Comparison of ENCODE assay signal across 9 cellular contexts in genomic region chr5:127228540-127229184, GRCh38.
DNase-seq lines count a peak whose midpoint lies in the region; ATAC-seq, FAIRE-seq and TF ChIP-seq lines count a peak whose summit lies in the region.
"Had no signal": no experiment of that assay in that cellular context is flagged by ENCODE, and none has a peak within 500 bp of the region (broad histone marks: within the 10 kb centered on the region; RNA-seq: fewer than 3 reads in every experiment).

No MANE protein-coding gene starts in this region.

- no peak for FAIRE-seq in kidney (lab: Jason Lieb, UNC)
- FAIRE-seq: G401.6 had no signal

- H3K27ac ChIP-seq in kidney (ENCODE audit: low read depth in 2 of 2, low read length in 2 of 2) (no peak overlapping the region), thymus (ENCODE audit: low read depth) (no peak overlapping the region)

- H3K9me3 ChIP-seq in kidney (ENCODE audit: control insufficient read depth in 1 of 2, low read length in 2 of 2): no peaks in the 10 kb centered on the region
- no peaks in the 10 kb centered on the region for H3K9me3 ChIP-seq in thymus (ENCODE audit: control insufficient read depth)

- H3K9ac ChIP-seq in kidney (ENCODE audit: low read length in 2 of 2): no peak overlapping the region

- H3K36me3 ChIP-seq in kidney (ENCODE audit: control insufficient read depth in 1 of 2, insufficient read depth in 2 of 2, low read length in 2 of 2) (no peaks in the 10 kb centered on the region), thymus (ENCODE audit: control insufficient read depth, insufficient read depth) (no peaks in the 10 kb centered on the region)

- WGBS in thymus: 67% methylated on average over 18 of the region's 18 CpGs

- intact Hi-C loops in activated CD4-positive, alpha-beta T cell treated with anti-CD3 and anti-CD28 coated beads, Interleukin-2, amount 10 ng/mL, durations not matched to agents 24 days and 14 days (cut with micrococcal nuclease): no loop called here
- intact Hi-C loops in kidney (cut with DNase I): no loop called here

- H3K9me3 Mint-ChIP-seq in activated CD4-positive, alpha-beta T cell treated with anti-CD3 and anti-CD28 coated beads, Interleukin-2, amount 10 ng/mL, durations not matched to agents 24 days and 14 days: peaks cover 3% of the 10 kb centered on the region
- peaks cover 7% of the 10 kb centered on the region for H3K9me3 Mint-ChIP-seq in activated naive CD8-positive, alpha-beta T cell treated with anti-CD3 and anti-CD28 coated beads, Interleukin-2, amount 50 U/mL, for 24 hours

- peak overlapping the region; percentile 66 to 70 for H3K4me3 ChIP-seq in kidney (ENCODE audit: low read length in 2 of 2)
- H3K4me3 ChIP-seq in thymus (ENCODE audit: low read length): peak overlapping the region; percentile 71

- peaks cover 0 to 8% of the 10 kb centered on the region in 2 donors for H3K4me1 ChIP-seq in kidney (ENCODE audit: control insufficient read depth in 1 of 2, insufficient read depth in 1 of 2, low read depth in 1 of 2, low read length in 2 of 2)
- H3K4me1 ChIP-seq in thymus (ENCODE audit: control insufficient read depth, insufficient read depth, low read length): peaks cover 3% of the 10 kb centered on the region

- no peaks in the 10 kb centered on the region for H3K27me3 ChIP-seq in thymus (ENCODE audit: control insufficient read depth, insufficient read depth)

- H3K4me3 Mint-ChIP-seq in activated CD4-positive, alpha-beta T cell treated with anti-CD3 and anti-CD28 coated beads, Interleukin-2, amount 10 ng/mL, durations not matched to agents 24 days and 14 days: peak overlapping the region; percentile 75
- H3K4me3 Mint-ChIP-seq in activated naive CD8-positive, alpha-beta T cell treated with anti-CD3 and anti-CD28 coated beads, Interleukin-2, amount 50 U/mL, for 24 hours: peak overlapping the region; percentile 67

- peaks cover 11% of the 10 kb centered on the region for H3K27me3 Mint-ChIP-seq in activated CD4-positive, alpha-beta T cell treated with anti-CD3 and anti-CD28 coated beads, Interleukin-2, amount 10 ng/mL, durations not matched to agents 24 days and 14 days
- no peaks in the 10 kb centered on the region for H3K27me3 Mint-ChIP-seq in activated naive CD8-positive, alpha-beta T cell treated with anti-CD3 and anti-CD28 coated beads, Interleukin-2, amount 50 U/mL, for 24 hours

- no peak for TF ChIP-seq CTCF in kidney (IDR thresholded peaks at IDR 0.05; ENCODE audit: borderline replicate concordance, extremely low read depth, insufficient read depth)

- no peak for ATAC-seq in activated naive CD8-positive, alpha-beta T cell treated with anti-CD3 and anti-CD28 coated beads, Interleukin-2, amount 50 U/mL, for 24 hours
- ATAC-seq in HG02571 (IDR thresholded peaks at IDR 0.05; ENCODE audit: unreplicated experiment): no peak

- no peak for DNase-seq in activated CD4-positive, alpha-beta T cell treated with anti-CD3 and anti-CD28 coated beads, Interleukin-2, amount 10 ng/mL, durations not matched to agents 24 days and 14 days
- no peak for DNase-seq in activated CD4-positive, alpha-beta T cell treated with anti-CD3 and anti-CD28 coated beads, Interleukin-2, amount 50 U/mL, for 4 hours
- DNase-seq in activated naive CD8-positive, alpha-beta T cell treated with anti-CD3 and anti-CD28 coated beads, Interleukin-2, amount 50 U/mL, for 24 hours: no peak
- DNase-seq in kidney (no peak), hippocampal formation (lab: John Stamatoyannopoulos, UW) (no peak)
- DNase-seq in activated effector memory CD4-positive, alpha-beta T cell treated with Interleukin-2 at 50 U/mL for 16 hours: no peak

- peaks cover 11% of the 10 kb centered on the region for H3K4me1 Mint-ChIP-seq in activated CD4-positive, alpha-beta T cell treated with anti-CD3 and anti-CD28 coated beads, Interleukin-2, amount 10 ng/mL, durations not matched to agents 24 days and 14 days
- peaks cover 7% of the 10 kb centered on the region for H3K4me1 Mint-ChIP-seq in activated naive CD8-positive, alpha-beta T cell treated with anti-CD3 and anti-CD28 coated beads, Interleukin-2, amount 50 U/mL, for 24 hours

- H3K36me3 Mint-ChIP-seq in activated CD4-positive, alpha-beta T cell treated with anti-CD3 and anti-CD28 coated beads, Interleukin-2, amount 10 ng/mL, durations not matched to agents 24 days and 14 days (ENCODE audit: low read depth): no peaks in the 10 kb centered on the region
- H3K36me3 Mint-ChIP-seq in activated naive CD8-positive, alpha-beta T cell treated with anti-CD3 and anti-CD28 coated beads, Interleukin-2, amount 50 U/mL, for 24 hours (ENCODE audit: low read depth): peaks cover 5% of the 10 kb centered on the region

- no peak overlapping the region for H3K27ac Mint-ChIP-seq in activated CD4-positive, alpha-beta T cell treated with anti-CD3 and anti-CD28 coated beads, Interleukin-2, amount 10 ng/mL, durations not matched to agents 24 days and 14 days
- no peak overlapping the region for H3K27ac Mint-ChIP-seq in activated naive CD8-positive, alpha-beta T cell treated with anti-CD3 and anti-CD28 coated beads, Interleukin-2, amount 50 U/mL, for 24 hours
